8 cellular contexts compared by ENCODE assay signal in genomic region chr17:50783193-50783660, GRCh38. TPM values are rescaled to one million over a fixed set of nuclear protein-coding genes. Genes with fewer than 3 reads are reported as not detected.
A peak's percentile ranks its signal among the peaks of the same experiment; 100 is the strongest.
DNase-seq lines count a peak whose midpoint lies in the region; ATAC-seq and TF ChIP-seq lines count a peak whose summit lies in the region.

No MANE protein-coding gene starts in this region.

- peaks cover 9% of the 10 kb centered on the region for H3K27me3 Mint-ChIP-seq in CD8-positive, alpha-beta T cell (ENCODE audit: low read depth)
- H3K27me3 Mint-ChIP-seq in brain, result peaks cover 4% of the 10 kb centered on the region

- no peaks in the 10 kb centered on the region for H3K9me3 ChIP-seq in CD8-positive, alpha-beta T cell (ENCODE audit: low read length)

- H3K27ac Mint-ChIP-seq in CD8-positive, alpha-beta T cell, result no peak overlapping the region
- peak overlapping the region; percentile 5 to 91 (median 64) for H3K27ac Mint-ChIP-seq in brain

- no peaks in the 10 kb centered on the region for H3K27me3 ChIP-seq in CD8-positive, alpha-beta T cell (ENCODE audit: insufficient read depth, low read length)

- H3K27ac ChIP-seq in CD8-positive, alpha-beta T cell (ENCODE audit: low read depth, low read length), result no peak overlapping the region
- H3K27ac ChIP-seq in VCaP, result no peak overlapping the region

- H3K36me3 ChIP-seq in CD8-positive, alpha-beta T cell (ENCODE audit: insufficient read depth, low read length), result no peaks in the 10 kb centered on the region

- intact Hi-C loops in CD8-positive, alpha-beta T cell (cut with DNase I, micrococcal nuclease), result loop anchor here (1.0 to 10.0 kb wide), 7 partner anchors 58 to 372 kb away; partner anchors contain the start of genes NME1 (in 2 of the 2) and SPATA20 (in 1 of the 2)

- H3K36me3 Mint-ChIP-seq in CD8-positive, alpha-beta T cell, result no peaks in the 10 kb centered on the region
- no peaks in the 10 kb centered on the region for H3K36me3 Mint-ChIP-seq in brain

- H3K4me3 Mint-ChIP-seq in CD8-positive, alpha-beta T cell, result no peak overlapping the region
- H3K4me3 Mint-ChIP-seq in brain, result peak overlapping the region in 1 of 5 experiments; percentile 41

- peak; percentile 81 for ATAC-seq in CD8-positive, alpha-beta T cell
- no peak for ATAC-seq in HG02938 (IDR thresholded peaks at IDR 0.05; ENCODE audit: unreplicated experiment)

- POLR2A ChIA-PET in CD8-positive, alpha-beta T cell (lab: Charles Lee), result interaction anchor here (1.1 to 1.4 kb wide), 3 partner anchors 83 to 174 kb away, joined by 3 to 4 read pairs (median 3); partner anchors contain the start of gene TOB1

- peak; percentile 92 for TF ChIP-seq CTCF in CD8-positive, alpha-beta T cell (IDR thresholded peaks at IDR 0.05)
- TF ChIP-seq CTCF in HFF-Myc (IDR thresholded peaks at IDR 0.05; ENCODE audit: low read depth, low read length, missing control alignments), result peak; percentile 98
- TF ChIP-seq CTCF in VCaP (conservative IDR thresholded peaks at IDR 0.05), result peak; percentile 99
- TF ChIP-seq CTCF in brain (conservative IDR thresholded peaks at IDR 0.05), result peak; percentile 100

- peaks cover 19% of the 10 kb centered on the region for H3K4me1 ChIP-seq in CD8-positive, alpha-beta T cell (ENCODE audit: insufficient read depth, low read length)

- H3K4me1 Mint-ChIP-seq in CD8-positive, alpha-beta T cell (ENCODE audit: low read depth), result peaks cover 29% of the 10 kb centered on the region
- H3K4me1 Mint-ChIP-seq in brain, result peaks cover 44% of the 10 kb centered on the region

- CTCF ChIA-PET in CD8-positive, alpha-beta T cell (lab: Charles Lee), result interaction anchor here (0.6 to 5.9 kb wide), 41 partner anchors 8 to 312 kb away, joined by 3 to 43 read pairs (median 4); partner anchors contain the start of genes ANKRD40CL and WFIKKN2

- DNase-seq in CD8-positive, alpha-beta T cell, result peak; percentile 62 to 87 (median 70)
- DNase-seq in HFF-Myc (ENCODE audit: extremely low read depth, low read depth) (peak; percentile 69), NCI-H2227 (lab: John Stamatoyannopoulos, UW; ENCODE audit: unreplicated experiment) (peak; percentile 92), iPS-NIHi11 (ENCODE audit: low spot score) (peak; percentile 98)
- peak; percentile 75 for DNase-seq in stimulated activated CD4-positive, alpha-beta T cell treated with anti-CD3 and anti-CD28 coated beads, Interleukin-12 subunit alpha, Interleukin-12 subunit beta, amount 100 ng/mL, for 4 hours

- H3K9me3 Mint-ChIP-seq in CD8-positive, alpha-beta T cell, result no peaks in the 10 kb centered on the region
- H3K9me3 Mint-ChIP-seq in brain, result no peaks in the 10 kb centered on the region

- H3K4me3 ChIP-seq in CD8-positive, alpha-beta T cell (ENCODE audit: low read depth, low read length), result no peak overlapping the region
- no peak overlapping the region for H3K4me3 ChIP-seq in HFF-Myc (replicated peaks; ENCODE audit: low read depth, low read length)

RNA-seq across cellular contexts. Expression of gene ANKRD40CL, which starts 15.9 kb away (rescaled TPM):
- not detected for total RNA-seq in CD8-positive, alpha-beta T cell
- not detected for polyA plus RNA-seq in brain (ENCODE audit: insufficient read depth, low read depth, low replicate concordance)

RNA-seq across cellular contexts. Expression of gene WFIKKN2, which starts 52.2 kb away (rescaled TPM):
- total RNA-seq in CD8-positive, alpha-beta T cell, result not detected
- 0.70 TPM for polyA plus RNA-seq in brain (ENCODE audit: insufficient read depth, low read depth, low replicate concordance)
